In genomic region chr12:25384038-25384953, GRCh38 we compare ENCODE assay signal across 8 cellular contexts.
DNase-seq lines count a peak whose midpoint lies in the region; ATAC-seq lines count a peak whose summit lies in the region.

No MANE protein-coding gene starts in this region.

- no peaks in the 10 kb centered on the region for H3K36me3 Mint-ChIP-seq in stimulated activated naive CD8-positive, alpha-beta T cell treated with anti-CD3 and anti-CD28 coated beads, Interleukin-15, Interleukin-2, amounts not matched to agents 100 ng/mL and 50 ng/mL, for 24 hours (ENCODE audit: low read depth)
- peaks cover 28% of the 10 kb centered on the region for H3K36me3 Mint-ChIP-seq in central memory CD8-positive, alpha-beta T cell (ENCODE audit: insufficient read depth)

- peak overlapping the region; percentile 97 to 98 for H3K9ac ChIP-seq in mucosa of rectum (ENCODE audit: low read depth in 1 of 2, low read length in 2 of 2)

- peaks cover 61% of the 10 kb centered on the region for H3K4me1 Mint-ChIP-seq in stimulated activated naive CD8-positive, alpha-beta T cell treated with anti-CD3 and anti-CD28 coated beads, Interleukin-15, Interleukin-2, amounts not matched to agents 100 ng/mL and 50 ng/mL, for 24 hours (ENCODE audit: low read depth)
- peaks cover 48% of the 10 kb centered on the region for H3K4me1 Mint-ChIP-seq in central memory CD8-positive, alpha-beta T cell

- H3K4me1 ChIP-seq in mucosa of rectum (ENCODE audit: control insufficient read depth in 2 of 2, insufficient read depth in 2 of 2, low read length in 2 of 2): peaks cover 38 to 52% of the 10 kb centered on the region in 2 donors

- peak overlapping the region; percentile 99 to 100 for H3K27ac ChIP-seq in mucosa of rectum (ENCODE audit: low read depth in 2 of 2, low read length in 2 of 2)

- H3K27me3 ChIP-seq in mucosa of rectum (ENCODE audit: control insufficient read depth in 2 of 2, insufficient read depth in 2 of 2, low read length in 2 of 2): no peaks in the 10 kb centered on the region

- DNase-seq in stimulated activated naive CD8-positive, alpha-beta T cell treated with anti-CD3 and anti-CD28 coated beads, Interleukin-15, Interleukin-2, amounts not matched to agents 100 U/mL and 50 U/mL, for 24 hours: no peak
- DNase-seq in central memory CD8-positive, alpha-beta T cell (ENCODE audit: low spot score in 2 of 2): no peak
- no peak for DNase-seq in kidney glomerular epithelial cell (lab: John Stamatoyannopoulos, UW)
- DNase-seq in activated effector memory CD4-positive, alpha-beta T cell treated with anti-CD3 and anti-CD28 coated beads, Interleukin-2, amount 50 U/mL, for 16 hours: no peak
- no peak for DNase-seq in NCI-H1048 (lab: John Stamatoyannopoulos, UW)

- H3K4me3 Mint-ChIP-seq in stimulated activated naive CD8-positive, alpha-beta T cell treated with anti-CD3 and anti-CD28 coated beads, Interleukin-15, Interleukin-2, amounts not matched to agents 100 ng/mL and 50 ng/mL, for 24 hours: peak overlapping the region; percentile 87
- H3K4me3 Mint-ChIP-seq in central memory CD8-positive, alpha-beta T cell: peak overlapping the region; percentile 96

- peak overlapping the region; percentile 86 to 87 for H3K4me3 ChIP-seq in mucosa of rectum (ENCODE audit: low read length in 2 of 2)

- no peaks in the 10 kb centered on the region for H3K36me3 ChIP-seq in mucosa of rectum (ENCODE audit: control insufficient read depth in 2 of 2, insufficient read depth in 2 of 2, low read length in 2 of 2)

- H3K27ac Mint-ChIP-seq in stimulated activated naive CD8-positive, alpha-beta T cell treated with anti-CD3 and anti-CD28 coated beads, Interleukin-15, Interleukin-2, amounts not matched to agents 100 ng/mL and 50 ng/mL, for 24 hours: peak overlapping the region; percentile 95
- peak overlapping the region; percentile 100 for H3K27ac Mint-ChIP-seq in central memory CD8-positive, alpha-beta T cell (ENCODE audit: low read depth)

- no peak for ATAC-seq in stimulated activated naive CD8-positive, alpha-beta T cell treated with anti-CD3 and anti-CD28 coated beads, Interleukin-15, Interleukin-2, amounts not matched to agents 100 U/mL and 50 U/mL, for 24 hours
- no peak for ATAC-seq in central memory CD8-positive, alpha-beta T cell (replicated peaks; ENCODE audit: extremely low read depth, poor library complexity, severe bottlenecking)
- ATAC-seq in GM18907 (IDR thresholded peaks at IDR 0.05; ENCODE audit: unreplicated experiment): no peak

- H3K9me3 ChIP-seq in mucosa of rectum (ENCODE audit: control insufficient read depth in 2 of 2, low read length in 2 of 2): no peaks in the 10 kb centered on the region

- peaks cover 9% of the 10 kb centered on the region for H3K27me3 Mint-ChIP-seq in stimulated activated naive CD8-positive, alpha-beta T cell treated with anti-CD3 and anti-CD28 coated beads, Interleukin-15, Interleukin-2, amounts not matched to agents 100 ng/mL and 50 ng/mL, for 24 hours
- H3K27me3 Mint-ChIP-seq in central memory CD8-positive, alpha-beta T cell: no peaks in the 10 kb centered on the region

- H3K9me3 Mint-ChIP-seq in stimulated activated naive CD8-positive, alpha-beta T cell treated with anti-CD3 and anti-CD28 coated beads, Interleukin-15, Interleukin-2, amounts not matched to agents 100 ng/mL and 50 ng/mL, for 24 hours: no peaks in the 10 kb centered on the region
- H3K9me3 Mint-ChIP-seq in central memory CD8-positive, alpha-beta T cell: no peaks in the 10 kb centered on the region
